ENCODE assay signal across 18 cellular contexts in genomic region chr9:137371966-137372651, GRCh38.
"Had no signal": no experiment of that assay in that cellular context is flagged by ENCODE, and none has a peak within 500 bp of the region (broad histone marks: within the 10 kb centered on the region; RNA-seq: fewer than 3 reads in every experiment).

No MANE protein-coding gene starts in this region.

- H3K27me3 ChIP-seq: right lobe of liver, upper lobe of right lung had no signal

- DNase-seq: activated B cell treated with CpG ODN at 0.5 μM for 24 hours; activated CD4-positive, alpha-beta memory T cell treated with anti-CD3 and anti-CD28 coated beads for 36 hours; activated CD4-positive, alpha-beta T cell treated with anti-CD3 and anti-CD28 coated beads for 4 hours; activated naive CD4-positive, alpha-beta T cell treated with anti-CD3 and anti-CD28 coated beads, Interleukin-2, amount 10 ng/mL, durations not matched to agents 7 days and 5 days; activated T-cell treated with anti-CD3 and anti-CD28 coated beads, Interleukin-2, amount 50 U/mL, for 48 hours; amygdala; cortex of kidney; stimulated activated CD4-positive, alpha-beta T cell treated with anti-CD3 and anti-CD28 coated beads, Interleukin-2, amount 100 ng/mL, for 48 hours; stimulated activated CD8-positive, alpha-beta memory T cell treated with anti-CD3 and anti-CD28 coated beads, Interleukin-4, amount 100 ng/mL, for 48 hours; stimulated activated naive CD4-positive, alpha-beta T cell; T-helper 9 cell; upper lobe of right lung had no signal

- H3K27ac ChIP-seq: epithelial cell of prostate, right lobe of liver, thoracic aorta, upper lobe of right lung had no signal

- H3K9me3 ChIP-seq: right lobe of liver, thoracic aorta, upper lobe of right lung had no signal

- H3K36me3 ChIP-seq: right lobe of liver, upper lobe of right lung had no signal

- H3K4me2 ChIP-seq: smooth muscle cell had no signal

- ATAC-seq: left lobe of liver, right lobe of liver, upper lobe of right lung had no signal

- H3K4me3 ChIP-seq: lung, right lobe of liver, smooth muscle cell, thoracic aorta, upper lobe of right lung had no signal

- H3K4me1 ChIP-seq: right lobe of liver, upper lobe of right lung had no signal
